Comparison of ENCODE assay signal across 23 cellular contexts in the genomic region with DNA sequence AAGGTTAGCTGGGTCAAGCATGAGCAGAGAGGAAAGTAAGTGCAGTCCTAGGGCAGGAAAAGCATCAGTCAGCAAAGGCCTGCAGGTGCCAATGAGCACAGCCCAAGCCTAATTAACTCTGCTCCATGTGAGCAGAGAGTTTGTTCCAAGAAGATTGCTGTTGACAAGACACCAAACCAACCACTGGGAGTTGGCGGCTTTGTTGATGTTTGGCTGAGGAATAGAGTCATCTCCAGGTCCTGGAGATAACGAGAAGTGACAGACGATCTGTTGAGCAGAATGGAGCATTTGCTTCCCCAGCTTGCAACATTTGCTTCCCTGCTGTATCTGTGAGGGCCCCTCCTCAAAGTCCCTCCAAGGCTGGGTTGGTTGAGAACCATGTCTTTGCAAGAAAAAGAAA.
"Had no signal": no experiment of that assay in that cellular context is flagged by ENCODE, and none has a peak within 500 bp of the region (broad histone marks: within the 10 kb centered on the region; RNA-seq: fewer than 3 reads in every experiment).

No MANE protein-coding gene starts in this region.

- H3K9me3 ChIP-seq: esophagus squamous epithelium, gastroesophageal sphincter, mucosa of descending colon, prostate gland, right lobe of liver, suprapubic skin, thyroid gland, uterus had no signal

- H3K27me3 ChIP-seq: right lobe of liver, thyroid gland, uterus had no signal

- H3K4me1 Mint-ChIP-seq: natural killer cell, neural crest cell had no signal

- H3K27ac ChIP-seq: epithelial cell of prostate, esophagus squamous epithelium, gastroesophageal sphincter, parathyroid adenoma, prostate gland, right lobe of liver, suprapubic skin, thyroid gland, uterus had no signal

- H3K9ac ChIP-seq: parathyroid adenoma had no signal

- H3K9me3 Mint-ChIP-seq: natural killer cell; neural crest cell; stimulated activated effector memory CD8-positive, alpha-beta T cell treated with anti-CD3 and anti-CD28 coated beads, Interleukin-12 subunit alpha, Interleukin-12 subunit beta, amount 100 ng/mL, for 72 hours; type B pancreatic cell had no signal

- H3K4me3 ChIP-seq: esophagus squamous epithelium, gastroesophageal sphincter, mucosa of descending colon, prostate gland, right lobe of liver, suprapubic skin, thyroid gland, uterus had no signal

- H3K4me3 Mint-ChIP-seq: natural killer cell; neural crest cell; stimulated activated effector memory CD8-positive, alpha-beta T cell treated with anti-CD3 and anti-CD28 coated beads, Interleukin-12 subunit alpha, Interleukin-12 subunit beta, amount 100 ng/mL, for 72 hours; type B pancreatic cell had no signal

- DNase-seq: effector memory CD4-positive, alpha-beta T cell; esophagus squamous epithelium; foreskin fibroblast; kidney; left cardiac atrium; left ventricle myocardium superior; mucosa of descending colon; natural killer cell; occipital lobe; right lobe of liver; stimulated activated CD4-positive, alpha-beta T cell treated with anti-CD3 and anti-CD28 coated beads, Interleukin-4, amount 100 ng/mL, for 1 hour; stimulated activated CD8-positive, alpha-beta memory T cell treated with anti-CD3 and anti-CD28 coated beads, Interleukin-4, amount 100 ng/mL, for 48 hours; stimulated activated naive CD8-positive, alpha-beta T cell treated with anti-CD3 and anti-CD28 coated beads, Interleukin-15, Interleukin-2, amounts not matched to agents 100 U/mL and 50 U/mL, for 24 hours; thyroid gland; uterus had no signal

- H3K4me1 ChIP-seq: gastroesophageal sphincter, parathyroid adenoma, prostate gland, right lobe of liver, suprapubic skin, uterus had no signal

- FAIRE-seq: kidney had no signal

- H3K36me3 ChIP-seq: esophagus squamous epithelium, gastroesophageal sphincter, prostate gland, right lobe of liver, suprapubic skin, thyroid gland, uterus had no signal

- H3K36me3 Mint-ChIP-seq: natural killer cell; stimulated activated effector memory CD8-positive, alpha-beta T cell treated with anti-CD3 and anti-CD28 coated beads, Interleukin-12 subunit alpha, Interleukin-12 subunit beta, amount 100 ng/mL, for 72 hours; type B pancreatic cell had no signal

- H2AFZ ChIP-seq: parathyroid adenoma had no signal

- H3K27ac Mint-ChIP-seq: natural killer cell; stimulated activated effector memory CD8-positive, alpha-beta T cell treated with anti-CD3 and anti-CD28 coated beads, Interleukin-12 subunit alpha, Interleukin-12 subunit beta, amount 100 ng/mL, for 72 hours; type B pancreatic cell had no signal

- ATAC-seq: gastroesophageal sphincter; left cardiac atrium; left ventricle myocardium superior; mucosa of descending colon; natural killer cell; right lobe of liver; stimulated activated effector memory CD8-positive, alpha-beta T cell treated with anti-CD3 and anti-CD28 coated beads, Interleukin-12 subunit alpha, Interleukin-12 subunit beta, amount 100 ng/mL, for 72 hours; stimulated activated naive CD8-positive, alpha-beta T cell treated with anti-CD3 and anti-CD28 coated beads, Interleukin-15, Interleukin-2, amounts not matched to agents 100 U/mL and 50 U/mL, for 24 hours had no signal

- H3K79me2 ChIP-seq: parathyroid adenoma had no signal
